In the genomic region with DNA sequence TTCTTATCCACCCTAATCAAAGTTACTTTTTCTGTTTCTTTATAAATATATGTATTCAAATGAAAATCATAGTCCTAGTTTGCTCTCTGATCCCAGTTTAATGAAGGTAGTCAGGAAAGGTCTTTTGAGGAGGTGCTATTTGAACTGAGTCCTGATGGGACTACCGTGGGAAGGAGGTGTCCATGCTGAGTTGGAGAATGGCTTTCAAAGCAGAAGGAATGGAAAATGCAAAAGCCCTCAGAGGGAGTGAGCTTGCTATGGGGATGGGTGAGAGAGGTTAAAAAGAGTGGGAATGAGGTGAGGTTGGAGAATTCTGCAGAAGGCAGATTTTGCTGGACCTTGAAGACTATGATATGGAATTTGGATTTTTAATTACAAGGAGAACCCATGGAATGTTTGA, we compare ENCODE assay signal across 32 cellular contexts.
"Had no signal": no experiment of that assay in that cellular context is flagged by ENCODE, and none has a peak within 500 bp of the region (broad histone marks: within the 10 kb centered on the region; RNA-seq: fewer than 3 reads in every experiment).

No MANE protein-coding gene starts in this region.

- H3K36me3 Mint-ChIP-seq: activated CD4-positive, alpha-beta memory T cell treated with anti-CD3 and anti-CD28 coated beads for 36 hours; activated CD8-positive, alpha-beta memory T cell treated with anti-CD3 and anti-CD28 coated beads, Interleukin-2, amount 10 ng/mL, durations not matched to agents 7 days and 5 days; activated naive CD4-positive, alpha-beta T cell treated with anti-CD3 and anti-CD28 coated beads, Interleukin-2, amount 50 U/mL, for 24 hours; activated naive CD8-positive, alpha-beta T cell treated with anti-CD3 and anti-CD28 coated beads for 36 hours had no signal

- H3K27ac Mint-ChIP-seq: activated CD4-positive, alpha-beta memory T cell treated with anti-CD3 and anti-CD28 coated beads for 36 hours; activated CD4-positive, alpha-beta T cell treated with anti-CD3 and anti-CD28 coated beads for 36 hours; activated CD4-positive, alpha-beta T cell treated with anti-CD3 and anti-CD28 coated beads, Interleukin-2, amount 10 ng/mL, durations not matched to agents 24 days and 14 days; activated CD8-positive, alpha-beta memory T cell treated with anti-CD3 and anti-CD28 coated beads, Interleukin-2, amount 10 ng/mL, durations not matched to agents 7 days and 5 days; activated CD8-positive, alpha-beta T cell treated with anti-CD3 and anti-CD28 coated beads, Interleukin-2, amount 10 ng/mL, durations not matched to agents 7 days and 5 days; activated naive CD4-positive, alpha-beta T cell treated with anti-CD3 and anti-CD28 coated beads for 36 hours; activated naive CD4-positive, alpha-beta T cell treated with anti-CD3 and anti-CD28 coated beads, Interleukin-2, amount 50 U/mL, for 24 hours; activated naive CD8-positive, alpha-beta T cell treated with anti-CD3 and anti-CD28 coated beads for 36 hours; activated naive CD8-positive, alpha-beta T cell treated with anti-CD3 and anti-CD28 coated beads, Interleukin-2, amount 50 U/mL, for 24 hours; activated T-helper 1 cell treated with anti-CD3 and anti-CD28 coated beads, Interleukin-12 subunit alpha, Interleukin-12 subunit beta, Interleukin-2, Interleukin-4 antibody, amounts not matched to agents 30 ng/mL and 10 ng/mL and 1 ng/mL, durations not matched to agents 14 hours and 24 hours and 36 hours; activated T-helper 2 cell treated with anti-CD3 and anti-CD28 coated beads, Interferon-gamma antibody, Interleukin-2, Interleukin-4, amounts not matched to agents 10 μg/mL and 5 μg/mL and 100 μg/mL, durations not matched to agents 14 hours and 24 hours and 36 hours; effector memory CD8-positive, alpha-beta T cell had no signal

- H3K27me3 Mint-ChIP-seq: activated CD4-positive, alpha-beta memory T cell treated with anti-CD3 and anti-CD28 coated beads for 36 hours; activated CD4-positive, alpha-beta T cell treated with anti-CD3 and anti-CD28 coated beads for 36 hours; activated CD4-positive, alpha-beta T cell treated with anti-CD3 and anti-CD28 coated beads, Interleukin-2, amount 10 ng/mL, durations not matched to agents 24 days and 14 days; activated CD8-positive, alpha-beta memory T cell treated with anti-CD3 and anti-CD28 coated beads, Interleukin-2, amount 10 ng/mL, durations not matched to agents 7 days and 5 days; activated naive CD8-positive, alpha-beta T cell treated with anti-CD3 and anti-CD28 coated beads, Interleukin-2, amount 50 U/mL, for 24 hours; effector memory CD8-positive, alpha-beta T cell had no signal

- H3K27ac ChIP-seq: adrenal gland, body of pancreas, esophagus muscularis mucosa, foreskin keratinocyte, gastrocnemius medialis, WERI-Rb-1 had no signal

- H3K4me1 ChIP-seq: adrenal gland, body of pancreas, foreskin keratinocyte, gastrocnemius medialis had no signal

- H3K9me3 Mint-ChIP-seq: activated CD4-positive, alpha-beta memory T cell treated with anti-CD3 and anti-CD28 coated beads for 36 hours; activated CD4-positive, alpha-beta T cell treated with anti-CD3 and anti-CD28 coated beads, Interleukin-2, amount 10 ng/mL, durations not matched to agents 24 days and 14 days; activated naive CD4-positive, alpha-beta T cell treated with anti-CD3 and anti-CD28 coated beads for 36 hours; activated naive CD4-positive, alpha-beta T cell treated with anti-CD3 and anti-CD28 coated beads, Interleukin-2, amount 50 U/mL, for 24 hours; activated naive CD8-positive, alpha-beta T cell treated with anti-CD3 and anti-CD28 coated beads for 36 hours; activated naive CD8-positive, alpha-beta T cell treated with anti-CD3 and anti-CD28 coated beads, Interleukin-2, amount 50 U/mL, for 24 hours; activated T-helper 1 cell treated with anti-CD3 and anti-CD28 coated beads, Interleukin-12 subunit alpha, Interleukin-12 subunit beta, Interleukin-2, Interleukin-4 antibody, amounts not matched to agents 30 ng/mL and 10 ng/mL and 1 ng/mL, durations not matched to agents 14 hours and 24 hours and 36 hours; activated T-helper 2 cell treated with anti-CD3 and anti-CD28 coated beads, Interferon-gamma antibody, Interleukin-2, Interleukin-4, amounts not matched to agents 10 μg/mL and 5 μg/mL and 100 μg/mL, durations not matched to agents 14 hours and 24 hours and 36 hours; effector memory CD8-positive, alpha-beta T cell had no signal

- H3K4me3 ChIP-seq: adrenal gland, body of pancreas, esophagus muscularis mucosa, gastrocnemius medialis had no signal

- H3K27me3 ChIP-seq: adrenal gland, body of pancreas, esophagus muscularis mucosa, foreskin keratinocyte, gastrocnemius medialis had no signal

- DNase-seq: activated CD4-positive, alpha-beta memory T cell treated with anti-CD3 and anti-CD28 coated beads for 36 hours; activated CD4-positive, alpha-beta T cell treated with anti-CD3 and anti-CD28 coated beads for 36 hours; activated CD4-positive, alpha-beta T cell treated with anti-CD3 and anti-CD28 coated beads, Interleukin-2, amount 10 ng/mL, durations not matched to agents 24 days and 14 days; activated CD4-positive, CD25-positive, alpha-beta regulatory T cell; activated CD4-positive, CD25-positive, alpha-beta regulatory T cell treated with anti-CD3 and anti-CD28 coated beads, Interleukin-2, amount 50 U/mL, for 72 hours; activated CD8-positive, alpha-beta memory T cell treated with anti-CD3 and anti-CD28 coated beads, Interleukin-2, amount 10 ng/mL, durations not matched to agents 7 days and 5 days; activated CD8-positive, alpha-beta memory T cell treated with anti-CD3 and anti-CD28 coated beads, Interleukin-2, amount 50 U/mL, for 4 hours; activated CD8-positive, alpha-beta T cell treated with anti-CD3 and anti-CD28 coated beads, Interleukin-2, amount 10 ng/mL, durations not matched to agents 7 days and 5 days; activated effector memory CD4-positive, alpha-beta T cell treated with anti-CD3 and anti-CD28 coated beads, Interleukin-2, amount 50 U/mL, for 16 hours; activated naive CD4-positive, alpha-beta T cell treated with anti-CD3 and anti-CD28 coated beads for 36 hours; activated naive CD8-positive, alpha-beta T cell treated with anti-CD3 and anti-CD28 coated beads for 36 hours; activated naive CD8-positive, alpha-beta T cell treated with anti-CD3 and anti-CD28 coated beads, Interleukin-2, amount 50 U/mL, for 24 hours; activated T-cell treated with anti-CD3 and anti-CD28 coated beads, Interleukin-2, amount 50 U/mL, for 1 hour; activated T-cell treated with anti-CD3 and anti-CD28 coated beads, Interleukin-2, amount 50 U/mL, for 48 hours; adrenal gland; amygdala; aorta; body of pancreas; caudate nucleus; cortex of kidney; dermis blood vessel endothelial cell; effector CD4-positive, alpha-beta T cell; effector memory CD8-positive, alpha-beta T cell; erythroblast; foreskin keratinocyte; gastrocnemius medialis; T-helper 2 cell; WERI-Rb-1 had no signal

- H3K4me1 Mint-ChIP-seq: activated CD4-positive, alpha-beta T cell treated with anti-CD3 and anti-CD28 coated beads for 36 hours; activated CD4-positive, alpha-beta T cell treated with anti-CD3 and anti-CD28 coated beads, Interleukin-2, amount 10 ng/mL, durations not matched to agents 24 days and 14 days; activated CD8-positive, alpha-beta memory T cell treated with anti-CD3 and anti-CD28 coated beads, Interleukin-2, amount 10 ng/mL, durations not matched to agents 7 days and 5 days; activated naive CD4-positive, alpha-beta T cell treated with anti-CD3 and anti-CD28 coated beads, Interleukin-2, amount 50 U/mL, for 24 hours; activated naive CD8-positive, alpha-beta T cell treated with anti-CD3 and anti-CD28 coated beads for 36 hours; activated naive CD8-positive, alpha-beta T cell treated with anti-CD3 and anti-CD28 coated beads, Interleukin-2, amount 50 U/mL, for 24 hours had no signal

- ATAC-seq: activated CD4-positive, alpha-beta T cell treated with anti-CD3 and anti-CD28 coated beads for 36 hours; activated CD8-positive, alpha-beta memory T cell treated with anti-CD3 and anti-CD28 coated beads, Interleukin-2, amount 10 ng/mL, durations not matched to agents 7 days and 5 days; activated CD8-positive, alpha-beta T cell treated with anti-CD3 and anti-CD28 coated beads, Interleukin-2, amount 10 ng/mL, durations not matched to agents 7 days and 5 days; activated naive CD8-positive, alpha-beta T cell treated with anti-CD3 and anti-CD28 coated beads, Interleukin-2, amount 50 U/mL, for 24 hours; body of pancreas; effector memory CD8-positive, alpha-beta T cell; foreskin keratinocyte; gastrocnemius medialis had no signal

- H3K9me3 ChIP-seq: adrenal gland, body of pancreas, esophagus muscularis mucosa, gastrocnemius medialis had no signal

- H3K36me3 ChIP-seq: adrenal gland, esophagus muscularis mucosa, gastrocnemius medialis had no signal

- H3K4me3 Mint-ChIP-seq: activated CD4-positive, alpha-beta memory T cell treated with anti-CD3 and anti-CD28 coated beads for 36 hours; activated CD4-positive, alpha-beta T cell treated with anti-CD3 and anti-CD28 coated beads for 36 hours; activated CD4-positive, alpha-beta T cell treated with anti-CD3 and anti-CD28 coated beads, Interleukin-2, amount 10 ng/mL, durations not matched to agents 24 days and 14 days; activated CD8-positive, alpha-beta memory T cell treated with anti-CD3 and anti-CD28 coated beads, Interleukin-2, amount 10 ng/mL, durations not matched to agents 7 days and 5 days; activated CD8-positive, alpha-beta T cell treated with anti-CD3 and anti-CD28 coated beads, Interleukin-2, amount 10 ng/mL, durations not matched to agents 7 days and 5 days; activated naive CD4-positive, alpha-beta T cell treated with anti-CD3 and anti-CD28 coated beads for 36 hours; activated naive CD4-positive, alpha-beta T cell treated with anti-CD3 and anti-CD28 coated beads, Interleukin-2, amount 50 U/mL, for 24 hours; activated naive CD8-positive, alpha-beta T cell treated with anti-CD3 and anti-CD28 coated beads for 36 hours; activated naive CD8-positive, alpha-beta T cell treated with anti-CD3 and anti-CD28 coated beads, Interleukin-2, amount 50 U/mL, for 24 hours; activated T-helper 1 cell treated with anti-CD3 and anti-CD28 coated beads, Interleukin-12 subunit alpha, Interleukin-12 subunit beta, Interleukin-2, Interleukin-4 antibody, amounts not matched to agents 30 ng/mL and 10 ng/mL and 1 ng/mL, durations not matched to agents 14 hours and 24 hours and 36 hours; effector memory CD8-positive, alpha-beta T cell had no signal
